Comparison of ENCODE assay signal across 11 cellular contexts in genomic region chr2:109702250-109702985, GRCh38.
DNase-seq lines count a peak whose midpoint lies in the region; ATAC-seq, FAIRE-seq and TF ChIP-seq lines count a peak whose summit lies in the region.
"Had no signal": no experiment of that assay in that cellular context is flagged by ENCODE, and none has a peak within 500 bp of the region (broad histone marks: within the 10 kb centered on the region; RNA-seq: fewer than 3 reads in every experiment).

No MANE protein-coding gene starts in this region.

- no peak for TF ChIP-seq POLR2A in GM12892 (IDR thresholded peaks at IDR 0.05; ENCODE audit: low read depth, low read length)

- DNase-seq in ACHN (peak; percentile 11), HTR-8/SVneo (ENCODE audit: insufficient read length, low spot score) (peak; percentile 56), bronchial epithelial cell (ENCODE audit: low read depth) (peak; percentile 99), left lobe of liver (ENCODE audit: low spot score) (no peak), DMS 273 treated with DMSO at 0.1 percent for 48 hours (lab: John Stamatoyannopoulos, UW) (no peak), GM12892 (ENCODE audit: insufficient read length) (no peak), GM13977 (ENCODE audit: low spot score) (no peak)
- DNase-seq in natural killer cell treated with Interleukin-12 subunit alpha and Interleukin-12 subunit beta and Interleukin-15 and Interleukin-18, amount 100 ng/mL, for 72 hours (ENCODE audit: low spot score) = no peak
- DNase-seq: activated naive CD4-positive, alpha-beta T cell treated with anti-CD3 and anti-CD28 coated beads, Interleukin-2, amount 10 ng/mL, durations not matched to agents 7 days and 5 days; AML-193; NCI-H2029 treated with DMSO at 0.1 percent for 48 hours had no signal

- H3K27me3 Mint-ChIP-seq in natural killer cell treated with Interleukin-12 subunit alpha and Interleukin-12 subunit beta and Interleukin-15 and Interleukin-18, amount 100 ng/mL, for 72 hours = peaks cover 10 to 33% of the 10 kb centered on the region in 2 donors

- no peak overlapping the region for H3K4me3 Mint-ChIP-seq in natural killer cell treated with Interleukin-12 subunit alpha and Interleukin-12 subunit beta and Interleukin-15 and Interleukin-18, amount 100 ng/mL, for 72 hours
- H3K4me3 Mint-ChIP-seq: activated naive CD4-positive, alpha-beta T cell treated with anti-CD3 and anti-CD28 coated beads, Interleukin-2, amount 10 ng/mL, durations not matched to agents 7 days and 5 days had no signal

- H3K27ac Mint-ChIP-seq in natural killer cell treated with Interleukin-12 subunit alpha and Interleukin-12 subunit beta and Interleukin-15 and Interleukin-18, amount 100 ng/mL, for 72 hours = no peak overlapping the region
- H3K27ac Mint-ChIP-seq: activated naive CD4-positive, alpha-beta T cell treated with anti-CD3 and anti-CD28 coated beads, Interleukin-2, amount 10 ng/mL, durations not matched to agents 7 days and 5 days had no signal

- H3K27me3 ChIP-seq in bronchial epithelial cell (ENCODE audit: control insufficient read depth, insufficient read depth, low read length) = no peaks in the 10 kb centered on the region

- H3K9me3 Mint-ChIP-seq in natural killer cell treated with Interleukin-12 subunit alpha and Interleukin-12 subunit beta and Interleukin-15 and Interleukin-18, amount 100 ng/mL, for 72 hours = no peaks in the 10 kb centered on the region
- H3K9me3 Mint-ChIP-seq: activated naive CD4-positive, alpha-beta T cell treated with anti-CD3 and anti-CD28 coated beads, Interleukin-2, amount 10 ng/mL, durations not matched to agents 7 days and 5 days had no signal

- no peaks in the 10 kb centered on the region for H3K36me3 Mint-ChIP-seq in natural killer cell treated with Interleukin-12 subunit alpha and Interleukin-12 subunit beta and Interleukin-15 and Interleukin-18, amount 100 ng/mL, for 72 hours
- H3K36me3 Mint-ChIP-seq: activated naive CD4-positive, alpha-beta T cell treated with anti-CD3 and anti-CD28 coated beads, Interleukin-2, amount 10 ng/mL, durations not matched to agents 7 days and 5 days had no signal

- FAIRE-seq in HTR-8/SVneo (lab: Jason Lieb, UNC) = no peak
- FAIRE-seq in bronchial epithelial cell (lab: Jason Lieb, UNC) = peak; percentile 66
- FAIRE-seq in GM12892 (lab: Jason Lieb, UNC) = no peak

- H3K4me3 ChIP-seq in bronchial epithelial cell (ENCODE audit: low read depth, low read length) = peak overlapping the region; percentile 24

- in situ Hi-C loops in ACHN (cut with HindIII; ENCODE audit: low pct_ligation_motif_present, low pct_unique_long_range_greater_than_20kb, low sequenced_read_pairs) = no loop called here
- in situ Hi-C loops in GM13977 (cut with MboI; ENCODE audit: low pct_unique_long_range_greater_than_20kb, low sequenced_read_pairs, unreplicated experiment) = no loop called here

- peak; percentile 56 for ATAC-seq in left lobe of liver
- no peak for ATAC-seq in natural killer cell treated with Interleukin-12 subunit alpha and Interleukin-12 subunit beta and Interleukin-15 and Interleukin-18, amount 100 ng/mL, for 72 hours

- no peaks in the 10 kb centered on the region for H3K36me3 ChIP-seq in bronchial epithelial cell (ENCODE audit: control insufficient read depth, insufficient read depth, low read length)

- H3K4me1 Mint-ChIP-seq in natural killer cell treated with Interleukin-12 subunit alpha and Interleukin-12 subunit beta and Interleukin-15 and Interleukin-18, amount 100 ng/mL, for 72 hours (ENCODE audit: low read depth in 2 of 2) = no peaks in the 10 kb centered on the region
- H3K4me1 Mint-ChIP-seq: activated naive CD4-positive, alpha-beta T cell treated with anti-CD3 and anti-CD28 coated beads, Interleukin-2, amount 10 ng/mL, durations not matched to agents 7 days and 5 days had no signal

- no peak for TF ChIP-seq CTCF in bronchial epithelial cell (IDR thresholded peaks at IDR 0.05; ENCODE audit: insufficient read depth, low read length, severe bottlenecking)
- no peak for TF ChIP-seq CTCF in GM13977 (IDR thresholded peaks at IDR 0.05; ENCODE audit: extremely low read depth, insufficient read depth, missing control alignments)

Comparison
In these comparisons a context has a peak if more than half of its experiments do, and no peak if none do; other contexts are left out.
1. DNase-seq: peak in ACHN (single experiment), HTR-8/SVneo (single experiment) and bronchial epithelial cell (single experiment); none in left lobe of liver (single experiment), DMS 273 treated with DMSO at 0.1 percent for 48 hours (single experiment), GM12892 (single experiment), GM13977 (single experiment) and natural killer cell treated with Interleukin-12 subunit alpha and Interleukin-12 subunit beta and Interleukin-15 and Interleukin-18, amount 100 ng/mL, for 72 hours (single experiment).